In the genomic region with DNA sequence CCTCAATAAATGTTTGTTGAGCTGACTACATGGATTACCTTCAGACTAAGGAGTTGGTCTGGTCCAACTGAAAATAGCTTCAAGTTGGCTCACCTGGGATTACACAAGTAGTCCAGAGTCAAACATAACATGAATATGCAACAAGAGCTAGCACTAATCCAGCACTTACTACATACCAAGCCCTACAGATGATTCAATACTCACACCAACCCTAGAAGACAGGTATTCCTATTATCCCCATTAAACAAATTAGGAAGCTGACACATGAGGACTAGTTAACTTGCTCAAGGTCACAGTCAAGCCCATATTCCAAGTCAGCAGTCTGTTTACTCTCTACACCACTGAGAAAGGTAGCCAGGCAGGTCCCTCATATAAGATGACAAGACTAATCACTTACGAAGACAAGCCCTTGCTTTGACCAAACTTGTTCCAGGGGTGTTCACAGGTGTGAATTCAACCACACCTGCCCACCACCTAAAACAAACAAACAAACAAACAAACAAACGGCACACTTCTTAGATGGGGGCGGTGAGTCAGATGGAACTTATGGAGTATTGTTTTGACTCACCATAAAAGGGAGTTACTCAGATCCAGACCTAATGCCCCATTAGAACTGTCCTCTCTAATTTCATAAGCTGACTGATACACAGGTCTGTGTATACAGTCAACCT, we compare ENCODE assay signal across 10 cellular contexts. TPM values are rescaled to one million over a fixed set of nuclear protein-coding genes. Genes with fewer than 3 reads are reported as not detected.
DNase-seq lines count a peak whose midpoint lies in the region; ATAC-seq and TF ChIP-seq lines count a peak whose summit lies in the region.
"Had no signal": no experiment of that assay in that cellular context is flagged by ENCODE, and none has a peak within 500 bp of the region (broad histone marks: within the 10 kb centered on the region; RNA-seq: fewer than 3 reads in every experiment).

No MANE protein-coding gene starts in this region.

- no peaks in the 10 kb centered on the region for H3K9me3 Mint-ChIP-seq in natural killer cell treated with Interleukin-12 subunit alpha and Interleukin-12 subunit beta and Interleukin-15 and Interleukin-18, amount 100 ng/mL, for 72 hours
- H3K9me3 Mint-ChIP-seq in effector memory CD8-positive, alpha-beta T cell = no peaks in the 10 kb centered on the region
- H3K9me3 Mint-ChIP-seq in endodermal cell = no peaks in the 10 kb centered on the region
- H3K9me3 Mint-ChIP-seq: neural crest cell had no signal

- H3K4me1 ChIP-seq in endodermal cell (ENCODE audit: control insufficient read depth, insufficient read depth, low read length) = no peaks in the 10 kb centered on the region

- H3K36me3 ChIP-seq in endodermal cell (ENCODE audit: control insufficient read depth, insufficient read depth, low read length) = no peaks in the 10 kb centered on the region

- peak overlapping the region; percentile 7 to 40 for H3K27ac Mint-ChIP-seq in natural killer cell treated with Interleukin-12 subunit alpha and Interleukin-12 subunit beta and Interleukin-15 and Interleukin-18, amount 100 ng/mL, for 72 hours
- peak overlapping the region in 1 of 2 donors; percentile 22 for H3K27ac Mint-ChIP-seq in effector memory CD8-positive, alpha-beta T cell
- no peak overlapping the region for H3K27ac Mint-ChIP-seq in endodermal cell

- TF ChIP-seq CTCF in endodermal cell (conservative IDR thresholded peaks at IDR 0.05) = no peak

- H3K4me3 Mint-ChIP-seq in natural killer cell treated with Interleukin-12 subunit alpha and Interleukin-12 subunit beta and Interleukin-15 and Interleukin-18, amount 100 ng/mL, for 72 hours = peak overlapping the region; percentile 4
- H3K4me3 Mint-ChIP-seq in effector memory CD8-positive, alpha-beta T cell = peak overlapping the region in 1 of 2 donors; percentile 18
- no peak overlapping the region for H3K4me3 Mint-ChIP-seq in endodermal cell
- H3K4me3 Mint-ChIP-seq: neural crest cell had no signal

- H3K27ac ChIP-seq in endodermal cell (ENCODE audit: low read depth, low read length) = no peak overlapping the region

- no peak overlapping the region for H3K9ac ChIP-seq in endodermal cell (ENCODE audit: extremely low read depth, low read length, poor library complexity, severe bottlenecking)

- H3K9me3 ChIP-seq in endodermal cell (ENCODE audit: control insufficient read depth, low read length) = no peaks in the 10 kb centered on the region

- H3K36me3 Mint-ChIP-seq in natural killer cell treated with Interleukin-12 subunit alpha and Interleukin-12 subunit beta and Interleukin-15 and Interleukin-18, amount 100 ng/mL, for 72 hours = no peaks in the 10 kb centered on the region
- H3K36me3 Mint-ChIP-seq in effector memory CD8-positive, alpha-beta T cell (ENCODE audit: insufficient read depth) = peaks cover 8% of the 10 kb centered on the region
- peaks cover 1% of the 10 kb centered on the region for H3K36me3 Mint-ChIP-seq in endodermal cell (ENCODE audit: low read depth)

- WGBS in endodermal cell (ENCODE audit: insufficient coverage in 1 of 2, insufficient read length in 1 of 2), 2 experiments = 97 to 100% methylated on average over 1 to 3 of the region's 3 CpGs

- DNase-seq in NCI-H69 (lab: John Stamatoyannopoulos, UW) (peak; percentile 20), endodermal cell (no peak), AML-193 (lab: John Stamatoyannopoulos, UW) (no peak), NCI-H2227 treated with DMSO at 0.1 percent for 48 hours (lab: John Stamatoyannopoulos, UW) (no peak)
- DNase-seq in natural killer cell treated with Interleukin-12 subunit alpha and Interleukin-12 subunit beta and Interleukin-15 and Interleukin-18, amount 100 ng/mL, for 72 hours (ENCODE audit: low spot score) = no peak
- DNase-seq in effector memory CD8-positive, alpha-beta T cell = no peak
- DNase-seq: SIG-M5 had no signal

- ATAC-seq in GM18867 (IDR thresholded peaks at IDR 0.05; ENCODE audit: unreplicated experiment) = peak; percentile 44
- peak; percentile 59 for ATAC-seq in HG02588 (IDR thresholded peaks at IDR 0.05; ENCODE audit: unreplicated experiment)
- peak; percentile 61 to 71 for ATAC-seq in natural killer cell treated with Interleukin-12 subunit alpha and Interleukin-12 subunit beta and Interleukin-15 and Interleukin-18, amount 100 ng/mL, for 72 hours
- ATAC-seq in effector memory CD8-positive, alpha-beta T cell (replicated peaks) = no peak

- H3K4me1 Mint-ChIP-seq in natural killer cell treated with Interleukin-12 subunit alpha and Interleukin-12 subunit beta and Interleukin-15 and Interleukin-18, amount 100 ng/mL, for 72 hours (ENCODE audit: low read depth in 2 of 2) = peaks cover 63 to 76% of the 10 kb centered on the region in 2 donors
- H3K4me1 Mint-ChIP-seq in effector memory CD8-positive, alpha-beta T cell (ENCODE audit: low read depth in 2 of 2) = peaks cover 54 to 80% of the 10 kb centered on the region in 2 donors
- H3K4me1 Mint-ChIP-seq in endodermal cell = peaks cover 29% of the 10 kb centered on the region

- H3K4me3 ChIP-seq in endodermal cell (ENCODE audit: low read length) = no peak overlapping the region

- no peaks in the 10 kb centered on the region for H3K27me3 ChIP-seq in endodermal cell (ENCODE audit: control insufficient read depth, insufficient read depth, low read length, poor library complexity, severe bottlenecking)

- no peaks in the 10 kb centered on the region for H3K27me3 Mint-ChIP-seq in natural killer cell treated with Interleukin-12 subunit alpha and Interleukin-12 subunit beta and Interleukin-15 and Interleukin-18, amount 100 ng/mL, for 72 hours
- no peaks in the 10 kb centered on the region for H3K27me3 Mint-ChIP-seq in effector memory CD8-positive, alpha-beta T cell
- no peaks in the 10 kb centered on the region for H3K27me3 Mint-ChIP-seq in endodermal cell (ENCODE audit: insufficient read depth)

RNA-seq across cellular contexts. Expression of a gene that starts 29.1 kb away (rescaled TPM):
- 10 to 100 TPM; 44.6 to 47.3 TPM for total RNA-seq in natural killer cell treated with Interleukin-12 subunit alpha and Interleukin-12 subunit beta and Interleukin-15 and Interleukin-18, amount 100 ng/mL, for 72 hours
- total RNA-seq in endodermal cell = 10 to 100 TPM; 39.0 to 43.0 TPM
- 30.6 TPM for polyA plus RNA-seq in endodermal cell (2013, experiment 1 of 2)
- 28.4 TPM for polyA plus RNA-seq in endodermal cell (2013, experiment 2 of 2)
